In the genomic region with DNA sequence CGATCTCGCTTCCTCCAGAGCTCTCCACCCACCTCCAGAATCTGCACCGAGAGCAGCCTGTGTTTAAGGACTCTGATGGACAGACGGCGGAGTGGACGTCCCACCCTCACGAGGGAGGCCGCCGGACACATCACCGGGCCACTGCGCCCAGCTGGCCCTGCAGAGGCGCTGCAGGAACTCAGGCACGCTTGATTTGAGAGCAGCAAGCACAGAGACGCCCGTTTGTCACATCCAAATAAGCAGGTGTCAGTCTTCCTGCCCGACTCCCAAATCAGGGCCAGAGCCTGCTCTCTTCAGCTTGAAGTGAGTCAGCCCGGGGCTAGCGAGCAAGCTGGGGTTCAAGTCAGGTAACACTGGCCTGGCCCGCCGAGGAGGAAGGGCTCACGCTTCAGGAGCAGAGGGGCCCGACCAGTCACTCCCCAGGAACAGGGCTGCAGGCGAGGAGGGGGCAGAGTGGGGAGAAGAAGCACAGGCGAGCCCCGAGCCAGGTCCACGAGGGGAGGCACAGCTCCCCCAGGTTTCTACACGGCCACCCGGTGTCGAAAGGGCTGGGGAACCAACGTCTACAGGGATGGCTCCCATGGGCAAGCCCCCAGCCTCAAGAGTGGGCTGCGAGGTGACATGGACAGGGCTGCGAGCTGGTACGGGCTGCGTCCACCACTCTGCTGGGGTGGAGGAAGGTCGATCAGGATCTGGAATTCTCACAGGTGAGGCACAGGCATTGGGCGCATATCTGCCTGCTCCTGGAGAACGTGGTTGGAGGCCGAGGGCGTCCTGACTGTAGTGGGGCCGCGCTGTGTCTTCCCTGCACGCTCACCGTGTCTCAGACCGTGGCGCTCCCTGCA, we compare ENCODE assay signal across 12 cellular contexts.
"Had no signal": no experiment of that assay in that cellular context is flagged by ENCODE, and none has a peak within 500 bp of the region (broad histone marks: within the 10 kb centered on the region; RNA-seq: fewer than 3 reads in every experiment).

No MANE protein-coding gene starts in this region.

- H3K27me3 ChIP-seq: hepatocyte, testis had no signal

- H3K4me2 ChIP-seq: hepatocyte had no signal

- H3K27ac ChIP-seq: hepatocyte, testis, VCaP had no signal

- DNase-seq: activated CD4-positive, alpha-beta T cell treated with anti-CD3 and anti-CD28 coated beads for 4 hours; activated CD8-positive, alpha-beta memory T cell treated with anti-CD3 and anti-CD28 coated beads, Interleukin-2, amount 50 U/mL, for 48 hours; activated CD8-positive, alpha-beta T cell treated with anti-CD3 and anti-CD28 coated beads for 36 hours; activated naive CD4-positive, alpha-beta T cell treated with Interleukin-2 at 50 U/mL for 16 hours; dermis blood vessel endothelial cell; stimulated activated CD4-positive, alpha-beta T cell treated with anti-CD3 and anti-CD28 coated beads, Interleukin-4, amount 100 ng/mL, for 1 hour; stimulated activated CD8-positive, alpha-beta memory T cell treated with anti-CD3 and anti-CD28 coated beads, Interleukin-4, amount 100 ng/mL, for 48 hours; stimulated activated naive CD8-positive, alpha-beta T cell treated with anti-CD3 and anti-CD28 coated beads, Interleukin-15, amount 100 ng/mL, for 72 hours; T1000; testis had no signal

- H3K4me3 ChIP-seq: hepatocyte, testis had no signal

- ATAC-seq: activated CD8-positive, alpha-beta T cell treated with anti-CD3 and anti-CD28 coated beads for 36 hours; stimulated activated naive CD8-positive, alpha-beta T cell treated with anti-CD3 and anti-CD28 coated beads, Interleukin-15, amount 100 ng/mL, for 72 hours had no signal

- H2AFZ ChIP-seq: hepatocyte had no signal

- H3K9me3 ChIP-seq: testis had no signal

- H3K79me2 ChIP-seq: hepatocyte had no signal

- H3K4me1 ChIP-seq: testis had no signal
